20 cellular contexts compared by ENCODE assay signal in genomic region chr2:223528036-223528435, GRCh38.
DNase-seq lines count a peak whose midpoint lies in the region; ATAC-seq and TF ChIP-seq lines count a peak whose summit lies in the region.
"Had no signal": no experiment of that assay in that cellular context is flagged by ENCODE, and none has a peak within 500 bp of the region (broad histone marks: within the 10 kb centered on the region; RNA-seq: fewer than 3 reads in every experiment).

No MANE protein-coding gene starts in this region.

- H3K27ac Mint-ChIP-seq in activated CD4-positive, alpha-beta T cell treated with anti-CD3 and anti-CD28 coated beads for 36 hours: no peak overlapping the region
- H3K27ac Mint-ChIP-seq: activated CD8-positive, alpha-beta memory T cell treated with anti-CD3 and anti-CD28 coated beads, Interleukin-2, amount 10 ng/mL, durations not matched to agents 7 days and 5 days had no signal

- H3K4me3 Mint-ChIP-seq in activated CD4-positive, alpha-beta T cell treated with anti-CD3 and anti-CD28 coated beads for 36 hours: no peak overlapping the region
- H3K4me3 Mint-ChIP-seq: activated CD8-positive, alpha-beta memory T cell treated with anti-CD3 and anti-CD28 coated beads, Interleukin-2, amount 10 ng/mL, durations not matched to agents 7 days and 5 days had no signal

- intact Hi-C loops in activated CD4-positive, alpha-beta T cell treated with anti-CD3 and anti-CD28 coated beads for 36 hours (cut with DNase I, micrococcal nuclease): loop anchor here in 1 of 2 experiments (10.0 kb wide), 1 partner anchor 553 kb away; no protein-coding TSS in a partner anchor

- H3K36me3 Mint-ChIP-seq in activated CD4-positive, alpha-beta T cell treated with anti-CD3 and anti-CD28 coated beads for 36 hours (ENCODE audit: low read depth): no peaks in the 10 kb centered on the region
- H3K36me3 Mint-ChIP-seq: activated CD8-positive, alpha-beta memory T cell treated with anti-CD3 and anti-CD28 coated beads, Interleukin-2, amount 10 ng/mL, durations not matched to agents 7 days and 5 days had no signal

- CTCF ChIA-PET in activated CD4-positive, alpha-beta T cell treated with anti-CD3 and anti-CD28 coated beads for 36 hours (lab: Charles Lee): no interaction called here

- no peaks in the 10 kb centered on the region for H3K9me3 Mint-ChIP-seq in activated CD4-positive, alpha-beta T cell treated with anti-CD3 and anti-CD28 coated beads for 36 hours (ENCODE audit: low read depth)

- no peaks in the 10 kb centered on the region for H3K27me3 Mint-ChIP-seq in activated CD4-positive, alpha-beta T cell treated with anti-CD3 and anti-CD28 coated beads for 36 hours
- H3K27me3 Mint-ChIP-seq: activated CD8-positive, alpha-beta memory T cell treated with anti-CD3 and anti-CD28 coated beads, Interleukin-2, amount 10 ng/mL, durations not matched to agents 7 days and 5 days had no signal

- TF ChIP-seq CTCF in fibroblast of mammary gland (conservative IDR thresholded peaks at IDR 0.05; ENCODE audit: control insufficient read depth, insufficient read depth, low read depth, low read length): no peak

- POLR2A ChIA-PET in activated CD4-positive, alpha-beta T cell treated with anti-CD3 and anti-CD28 coated beads for 36 hours (lab: Charles Lee): no interaction called here

- H3K4me3 ChIP-seq in fibroblast of mammary gland (ENCODE audit: control insufficient read depth, low read depth, low read length): no peak overlapping the region
- H3K4me3 ChIP-seq: heart left ventricle, testis had no signal

- DNase-seq in EH (ENCODE audit: low read depth) (peak; percentile 59), NCI-H446 treated with DMSO at 0.1 percent for 48 hours (lab: John Stamatoyannopoulos, UW) (peak; percentile 71), fibroblast of mammary gland (ENCODE audit: low read depth) (peak; percentile 91), pons (ENCODE audit: low spot score) (peak; percentile 48)
- no peak for DNase-seq in activated CD8-positive, alpha-beta memory T cell treated with anti-CD3 and anti-CD28 coated beads, Interleukin-2, amount 50 U/mL, for 4 hours
- no peak for DNase-seq in activated CD4-positive, alpha-beta T cell treated with anti-CD3 and anti-CD28 coated beads for 36 hours
- DNase-seq: activated CD8-positive, alpha-beta memory T cell treated with anti-CD3 and anti-CD28 coated beads, Interleukin-2, amount 10 ng/mL, durations not matched to agents 7 days and 5 days; C1 segment of cervical spinal cord; cortex of kidney; heart left ventricle; KG1; midbrain; NCI-H1436 treated with DMSO at 0.1 percent for 48 hours; SHP77; stimulated activated CD4-positive, alpha-beta T cell treated with anti-CD3 and anti-CD28 coated beads, Interleukin-4, amount 100 ng/mL, for 24 hours; stimulated activated CD8-positive, alpha-beta memory T cell treated with anti-CD3 and anti-CD28 coated beads, Interleukin-4, amount 100 ng/mL, for 48 hours; T-helper 2 cell; testis had no signal

- H3K4me1 Mint-ChIP-seq in activated CD4-positive, alpha-beta T cell treated with anti-CD3 and anti-CD28 coated beads for 36 hours: no peaks in the 10 kb centered on the region
- H3K4me1 Mint-ChIP-seq: activated CD8-positive, alpha-beta memory T cell treated with anti-CD3 and anti-CD28 coated beads, Interleukin-2, amount 10 ng/mL, durations not matched to agents 7 days and 5 days had no signal

- no peak for ATAC-seq in HG02973 (IDR thresholded peaks at IDR 0.05; ENCODE audit: unreplicated experiment)
- no peak for ATAC-seq in activated CD4-positive, alpha-beta T cell treated with anti-CD3 and anti-CD28 coated beads for 36 hours
- ATAC-seq: activated CD4-positive, CD25-positive, alpha-beta regulatory T cell treated with anti-CD3 and anti-CD28 coated beads, Interleukin-2, amount 50 U/mL, for 24 hours; activated CD8-positive, alpha-beta memory T cell treated with anti-CD3 and anti-CD28 coated beads, Interleukin-2, amount 10 ng/mL, durations not matched to agents 7 days and 5 days had no signal

Comparison
In these comparisons a context has a peak if more than half of its experiments do, and no peak if none do; other contexts are left out.
1. DNase-seq: peak in EH (single experiment), NCI-H446 treated with DMSO at 0.1 percent for 48 hours (single experiment), fibroblast of mammary gland (single experiment) and pons (single experiment); none in activated CD8-positive, alpha-beta memory T cell treated with anti-CD3 and anti-CD28 coated beads, Interleukin-2, amount 50 U/mL, for 4 hours (single experiment) and activated CD4-positive, alpha-beta T cell treated with anti-CD3 and anti-CD28 coated beads for 36 hours (single experiment).